ENCODE assay signal across 10 cellular contexts in genomic region chr11:104531075-104531474, GRCh38.
DNase-seq lines count a peak whose midpoint lies in the region; ATAC-seq and TF ChIP-seq lines count a peak whose summit lies in the region.
"Had no signal": no experiment of that assay in that cellular context is flagged by ENCODE, and none has a peak within 500 bp of the region (broad histone marks: within the 10 kb centered on the region; RNA-seq: fewer than 3 reads in every experiment).

No MANE protein-coding gene starts in this region.

- intact Hi-C loops in gastrocnemius medialis (cut with DNase I; ENCODE audit: low total_unique reads), result no loop called here

- in situ Hi-C loops in gastrocnemius medialis (cut with MboI; ENCODE audit: low sequenced_read_pairs in 4 of 4), result no loop called here

- peak; percentile 22 for DNase-seq in D341Med (ENCODE audit: low spot score)
- no peak for DNase-seq in RWPE2 (ENCODE audit: low spot score)
- DNase-seq in iris pigment epithelial cell (ENCODE audit: low read depth), result peak; percentile 31
- DNase-seq in gastrocnemius medialis, result no peak
- no peak for DNase-seq in stimulated activated CD4-positive, alpha-beta T cell treated with anti-CD3 and anti-CD28 coated beads, Interleukin-4, amount 100 ng/mL, for 4 hours
- DNase-seq: kidney glomerular epithelial cell had no signal

- H3K27me3 ChIP-seq in RWPE2 (ENCODE audit: insufficient read depth, poor library complexity, severe bottlenecking) (no peaks in the 10 kb centered on the region), gastrocnemius medialis (no peaks in the 10 kb centered on the region)

- no peak overlapping the region for H3K27ac ChIP-seq in RWPE2 (ENCODE audit: poor library complexity, severe bottlenecking)
- no peak overlapping the region for H3K27ac ChIP-seq in gastrocnemius medialis
- H3K27ac ChIP-seq: HL-60 had no signal

- H3K4me1 ChIP-seq in RWPE2 (ENCODE audit: insufficient read depth, poor library complexity, severe bottlenecking) (peaks cover 4% of the 10 kb centered on the region), gastrocnemius medialis (peaks cover 0 to 10% of the 10 kb centered on the region in 2 donors)

- no peaks in the 10 kb centered on the region for H3K9me3 ChIP-seq in RWPE2 (ENCODE audit: severe bottlenecking)
- no peaks in the 10 kb centered on the region for H3K9me3 ChIP-seq in gastrocnemius medialis

- peak; percentile 9 for TF ChIP-seq CTCF in RWPE2 (IDR thresholded peaks at IDR 0.05; ENCODE audit: poor library complexity, severe bottlenecking)
- no peak for TF ChIP-seq CTCF in gastrocnemius medialis (IDR thresholded peaks at IDR 0.05 in 4 of 5, conservative IDR thresholded peaks at IDR 0.05 in 1 of 5)

- ATAC-seq in GM21529 (IDR thresholded peaks at IDR 0.05; ENCODE audit: unreplicated experiment) (peak; percentile 58), RWPE2 (ENCODE audit: low read depth) (no peak), gastrocnemius medialis (no peak), GM19035 (IDR thresholded peaks at IDR 0.05; ENCODE audit: unreplicated experiment) (no peak), GM18861 (IDR thresholded peaks at IDR 0.05; ENCODE audit: unreplicated experiment) (no peak)

- no peak for TF ChIP-seq POLR2A in gastrocnemius medialis (IDR thresholded peaks at IDR 0.05)

- H3K4me3 ChIP-seq in RWPE2 (ENCODE audit: severe bottlenecking) (no peak overlapping the region), gastrocnemius medialis (no peak overlapping the region)

- H3K36me3 ChIP-seq in RWPE2 (ENCODE audit: low read depth) (no peaks in the 10 kb centered on the region), gastrocnemius medialis (no peaks in the 10 kb centered on the region)

Comparison
In these comparisons a context has a peak if more than half of its experiments do, and no peak if none do; other contexts are left out.
1. DNase-seq: peak in D341Med (single experiment) and iris pigment epithelial cell (single experiment); none in RWPE2 (single experiment), gastrocnemius medialis (0 of 2) and stimulated activated CD4-positive, alpha-beta T cell treated with anti-CD3 and anti-CD28 coated beads, Interleukin-4, amount 100 ng/mL, for 4 hours (0 of 2).